In genomic region chr14:52531481-52531880, GRCh38 we compare ENCODE assay signal across 23 cellular contexts.
"Had no signal": no experiment of that assay in that cellular context is flagged by ENCODE, and none has a peak within 500 bp of the region (broad histone marks: within the 10 kb centered on the region; RNA-seq: fewer than 3 reads in every experiment).

No MANE protein-coding gene starts in this region.

- H3K36me3 ChIP-seq: ovary had no signal

- H3K4me1 ChIP-seq: left ventricle myocardium inferior, sigmoid colon, tibial nerve had no signal

- FAIRE-seq: bronchial epithelial cell, endometrium, frontal cortex, small intestine had no signal

- H3K4me3 Mint-ChIP-seq: activated CD4-positive, alpha-beta memory T cell treated with anti-CD3 and anti-CD28 coated beads for 36 hours; activated CD4-positive, alpha-beta T cell treated with anti-CD3 and anti-CD28 coated beads, Interleukin-2, amount 10 ng/mL, durations not matched to agents 24 days and 14 days; activated naive CD4-positive, alpha-beta T cell treated with anti-CD3 and anti-CD28 coated beads, Interleukin-2, amount 50 U/mL, for 24 hours; central memory CD8-positive, alpha-beta T cell; dendritic cell treated with granulocyte-macrophage colony-stimulating factor and Interleukin-4, amounts not matched to agents 40 ng/mL and 50 ng/mL, for 4 days; stimulated activated memory B cell treated with anti-CD40 and anti-IgM and Interleukin-4, amounts not matched to agents 10 μg/mL and 1 μg/mL and 100 μg/mL, for 72 hours had no signal

- H3K27me3 Mint-ChIP-seq: activated CD4-positive, alpha-beta memory T cell treated with anti-CD3 and anti-CD28 coated beads for 36 hours; activated CD4-positive, alpha-beta T cell treated with anti-CD3 and anti-CD28 coated beads, Interleukin-2, amount 10 ng/mL, durations not matched to agents 24 days and 14 days; activated naive CD4-positive, alpha-beta T cell treated with anti-CD3 and anti-CD28 coated beads, Interleukin-2, amount 50 U/mL, for 24 hours; central memory CD8-positive, alpha-beta T cell; dendritic cell treated with granulocyte-macrophage colony-stimulating factor and Interleukin-4, amounts not matched to agents 40 ng/mL and 50 ng/mL, for 4 days; progenitor cell of endocrine pancreas; stimulated activated memory B cell treated with anti-CD40 and anti-IgM and Interleukin-4, amounts not matched to agents 10 μg/mL and 1 μg/mL and 100 μg/mL, for 72 hours had no signal

- H3K27ac Mint-ChIP-seq: activated CD4-positive, alpha-beta memory T cell treated with anti-CD3 and anti-CD28 coated beads for 36 hours; activated naive CD4-positive, alpha-beta T cell treated with anti-CD3 and anti-CD28 coated beads, Interleukin-2, amount 50 U/mL, for 24 hours; dendritic cell treated with granulocyte-macrophage colony-stimulating factor and Interleukin-4, amounts not matched to agents 40 ng/mL and 50 ng/mL, for 4 days; progenitor cell of endocrine pancreas; stimulated activated memory B cell treated with anti-CD40 and anti-IgM and Interleukin-4, amounts not matched to agents 10 μg/mL and 1 μg/mL and 100 μg/mL, for 72 hours had no signal

- H3K4me3 ChIP-seq: left ventricle myocardium inferior, lung, ovary, sigmoid colon, SK-N-MC, tibial nerve had no signal

- H3K27me3 ChIP-seq: ovary, sigmoid colon, tibial nerve had no signal

- ATAC-seq: stimulated activated memory B cell treated with anti-CD40 and anti-IgM and Interleukin-4, amounts not matched to agents 10 μg/mL and 1 μg/mL and 100 μg/mL, for 72 hours had no signal

- H3K9me3 ChIP-seq: left ventricle myocardium inferior, ovary, sigmoid colon, tibial nerve had no signal

- H3K4me1 Mint-ChIP-seq: activated naive CD4-positive, alpha-beta T cell treated with anti-CD3 and anti-CD28 coated beads, Interleukin-2, amount 50 U/mL, for 24 hours; central memory CD8-positive, alpha-beta T cell; stimulated activated memory B cell treated with anti-CD40 and anti-IgM and Interleukin-4, amounts not matched to agents 10 μg/mL and 1 μg/mL and 100 μg/mL, for 72 hours had no signal

- H3K27ac ChIP-seq: left ventricle myocardium inferior, ovary, sigmoid colon, SK-N-MC, tibial nerve had no signal

- H3K9me3 Mint-ChIP-seq: activated CD4-positive, alpha-beta memory T cell treated with anti-CD3 and anti-CD28 coated beads for 36 hours; activated CD4-positive, alpha-beta T cell treated with anti-CD3 and anti-CD28 coated beads, Interleukin-2, amount 10 ng/mL, durations not matched to agents 24 days and 14 days; activated naive CD4-positive, alpha-beta T cell treated with anti-CD3 and anti-CD28 coated beads, Interleukin-2, amount 50 U/mL, for 24 hours; central memory CD8-positive, alpha-beta T cell; dendritic cell treated with granulocyte-macrophage colony-stimulating factor and Interleukin-4, amounts not matched to agents 40 ng/mL and 50 ng/mL, for 4 days; stimulated activated memory B cell treated with anti-CD40 and anti-IgM and Interleukin-4, amounts not matched to agents 10 μg/mL and 1 μg/mL and 100 μg/mL, for 72 hours had no signal

- DNase-seq: activated CD4-positive, alpha-beta memory T cell treated with anti-CD3 and anti-CD28 coated beads for 36 hours; activated gamma-delta T cell treated with Interleukin-2 at 50 U/mL for 16 hours; activated T-cell treated with anti-CD3 and anti-CD28 coated beads for 4 hours; anterior cingulate cortex; glutamatergic neuron; left ventricle myocardium inferior; mesendoderm; ovary; sigmoid colon; small intestine; stimulated activated CD4-positive, alpha-beta T cell treated with anti-CD3 and anti-CD28 coated beads, Interleukin-4, amount 100 ng/mL, for 24 hours had no signal
